ENCODE assay signal across 8 cellular contexts in the genomic region with DNA sequence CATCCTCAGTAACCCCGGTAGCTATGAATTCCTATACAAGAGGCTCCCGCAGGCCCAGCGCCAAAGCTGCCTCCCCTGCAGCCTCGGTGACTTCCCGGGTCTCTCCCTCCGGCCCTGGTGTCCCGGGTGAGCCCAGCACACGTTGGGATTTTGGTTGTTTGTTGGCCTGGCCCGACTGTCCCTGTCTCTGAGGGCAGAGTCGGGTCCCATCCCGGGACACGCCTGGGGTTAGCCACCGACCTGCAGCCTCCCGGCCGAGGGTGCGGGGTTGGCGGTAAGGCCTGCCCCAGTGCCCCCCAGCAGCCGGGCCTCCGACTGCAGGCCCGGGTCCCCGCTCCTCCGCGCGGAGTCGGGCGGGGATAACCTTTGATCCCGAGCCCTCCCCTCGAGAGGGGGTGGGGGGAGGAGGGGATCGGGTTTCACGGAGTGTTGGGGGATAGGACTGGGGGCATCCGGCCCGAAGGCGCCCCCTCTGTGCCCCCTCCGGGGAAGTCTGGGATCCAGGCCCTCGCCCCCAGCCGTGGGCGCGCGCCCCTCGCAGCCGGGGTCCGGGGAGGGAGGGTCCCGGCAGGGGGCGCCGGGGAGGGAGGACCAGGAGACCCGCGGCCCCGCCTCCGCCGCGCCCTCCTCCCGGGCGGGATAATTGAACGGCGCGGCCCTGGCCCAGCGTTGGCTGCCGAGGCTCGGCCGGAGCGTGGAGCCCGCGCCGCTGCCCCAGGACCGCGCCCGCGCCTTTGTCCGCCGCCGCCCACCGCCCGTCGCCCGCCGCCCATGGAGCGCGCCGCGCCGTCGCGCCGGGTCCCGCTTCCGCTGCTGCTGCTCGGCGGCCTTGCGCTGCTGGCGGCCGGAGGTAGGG. TPM values are rescaled to one million over a fixed set of nuclear protein-coding genes. Genes with fewer than 3 reads are reported as not detected.
DNase-seq lines count a peak whose midpoint lies in the region; ATAC-seq and TF ChIP-seq lines count a peak whose summit lies in the region.

A gene with protein sequence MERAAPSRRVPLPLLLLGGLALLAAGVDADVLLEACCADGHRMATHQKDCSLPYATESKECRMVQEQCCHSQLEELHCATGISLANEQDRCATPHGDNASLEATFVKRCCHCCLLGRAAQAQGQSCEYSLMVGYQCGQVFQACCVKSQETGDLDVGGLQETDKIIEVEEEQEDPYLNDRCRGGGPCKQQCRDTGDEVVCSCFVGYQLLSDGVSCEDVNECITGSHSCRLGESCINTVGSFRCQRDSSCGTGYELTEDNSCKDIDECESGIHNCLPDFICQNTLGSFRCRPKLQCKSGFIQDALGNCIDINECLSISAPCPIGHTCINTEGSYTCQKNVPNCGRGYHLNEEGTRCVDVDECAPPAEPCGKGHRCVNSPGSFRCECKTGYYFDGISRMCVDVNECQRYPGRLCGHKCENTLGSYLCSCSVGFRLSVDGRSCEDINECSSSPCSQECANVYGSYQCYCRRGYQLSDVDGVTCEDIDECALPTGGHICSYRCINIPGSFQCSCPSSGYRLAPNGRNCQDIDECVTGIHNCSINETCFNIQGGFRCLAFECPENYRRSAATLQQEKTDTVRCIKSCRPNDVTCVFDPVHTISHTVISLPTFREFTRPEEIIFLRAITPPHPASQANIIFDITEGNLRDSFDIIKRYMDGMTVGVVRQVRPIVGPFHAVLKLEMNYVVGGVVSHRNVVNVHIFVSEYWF (plus strand): TSS at position 669 of the 856 bp plus-strand sequence. CDS start 103 bp downstream, at position 772.

- H3K27ac ChIP-seq in liver (ENCODE audit: low read depth in 1 of 2, low read length in 2 of 2), result no peak within 1 kb of the TSS
- H3K27ac ChIP-seq in temporal lobe (ENCODE audit: low read depth, low read length), result no peak within 1 kb of the TSS

- H3K4me1 ChIP-seq in liver (ENCODE audit: control insufficient read depth in 4 of 4, insufficient read depth in 4 of 4, low read length in 3 of 4), result peaks cover 2 to 8% (median 5%) of the 10 kb centered on the region in 4 donors

- no peaks in the 10 kb centered on the region for H3K36me3 ChIP-seq in liver (ENCODE audit: control insufficient read depth in 4 of 4, insufficient read depth in 3 of 4, low read depth in 1 of 4, low read length in 3 of 4)

- H3K27me3 ChIP-seq in liver (ENCODE audit: control insufficient read depth in 4 of 4, insufficient read depth in 4 of 4, low read length in 3 of 4), result peaks cover 0 to 5% (median 1%) of the 10 kb centered on the region in 4 donors

- no peak for TF ChIP-seq RAD21 in liver (IDR thresholded peaks at IDR 0.05)

- no peak within 1 kb of the TSS for H3K9ac ChIP-seq in liver (ENCODE audit: low read depth in 1 of 2, low read length in 2 of 2)

- DNase-seq in AG08396 (ENCODE audit: low spot score) (peak; percentile 76), HuH-7 (ENCODE audit: low spot score) (peak; percentile 93), cerebellum (ENCODE audit: low spot score) (no peak), NCI-H524 treated with DMSO at 0.1 percent for 48 hours (lab: John Stamatoyannopoulos, UW) (no peak)

- ATAC-seq in HG03469 (IDR thresholded peaks at IDR 0.05; ENCODE audit: unreplicated experiment) (no peak), GM19452 (IDR thresholded peaks at IDR 0.05; ENCODE audit: unreplicated experiment) (no peak)

- TF ChIP-seq CTCF in liver (IDR thresholded peaks at IDR 0.05; ENCODE audit: low read depth, low read length, missing input control), result no peak

- peak within 1 kb of the TSS in 2 of 3 donors; percentile 11 to 57 for H3K4me3 ChIP-seq in liver (ENCODE audit: low read depth in 1 of 3, low read length in 3 of 3)

- no peaks in the 10 kb centered on the region for H3K9me3 ChIP-seq in liver (ENCODE audit: control insufficient read depth in 4 of 4, low read length in 3 of 4)

- WGBS in liver, result 4% methylated on average over 91 of the region's 91 CpGs

TF ChIP-seq in liver, 16 proteins besides CTCF, POLR2A, EP300 and RAD21:
- TF ChIP-seq EGR1 (IDR thresholded peaks at IDR 0.05; ENCODE audit: low read depth in 2 of 2), result no peak
- TF ChIP-seq JUND (IDR thresholded peaks at IDR 0.05), result no peak
- no peak for TF ChIP-seq ZBTB33 (IDR thresholded peaks at IDR 0.05)
- TF ChIP-seq TAF1 (conservative IDR thresholded peaks at IDR 0.05), result no peak
- TF ChIP-seq FOXA1 (IDR thresholded peaks at IDR 0.05), result no peak
- no peak for TF ChIP-seq SP1 (IDR thresholded peaks at IDR 0.05)
- TF ChIP-seq HNF4G (IDR thresholded peaks at IDR 0.05), result no peak
- no peak for TF ChIP-seq MAX (IDR thresholded peaks at IDR 0.05)
- TF ChIP-seq ATF3 (IDR thresholded peaks at IDR 0.05), result no peak
- TF ChIP-seq RXRA (IDR thresholded peaks at IDR 0.05), result no peak
- no peak for TF ChIP-seq GABPA (IDR thresholded peaks at IDR 0.05 in 1 of 2, conservative IDR thresholded peaks at IDR 0.05 in 1 of 2)
- no peak for TF ChIP-seq NR2F2 (IDR thresholded peaks at IDR 0.05)
- TF ChIP-seq FOXA2 (IDR thresholded peaks at IDR 0.05), result no peak
- TF ChIP-seq, protein P1, sequence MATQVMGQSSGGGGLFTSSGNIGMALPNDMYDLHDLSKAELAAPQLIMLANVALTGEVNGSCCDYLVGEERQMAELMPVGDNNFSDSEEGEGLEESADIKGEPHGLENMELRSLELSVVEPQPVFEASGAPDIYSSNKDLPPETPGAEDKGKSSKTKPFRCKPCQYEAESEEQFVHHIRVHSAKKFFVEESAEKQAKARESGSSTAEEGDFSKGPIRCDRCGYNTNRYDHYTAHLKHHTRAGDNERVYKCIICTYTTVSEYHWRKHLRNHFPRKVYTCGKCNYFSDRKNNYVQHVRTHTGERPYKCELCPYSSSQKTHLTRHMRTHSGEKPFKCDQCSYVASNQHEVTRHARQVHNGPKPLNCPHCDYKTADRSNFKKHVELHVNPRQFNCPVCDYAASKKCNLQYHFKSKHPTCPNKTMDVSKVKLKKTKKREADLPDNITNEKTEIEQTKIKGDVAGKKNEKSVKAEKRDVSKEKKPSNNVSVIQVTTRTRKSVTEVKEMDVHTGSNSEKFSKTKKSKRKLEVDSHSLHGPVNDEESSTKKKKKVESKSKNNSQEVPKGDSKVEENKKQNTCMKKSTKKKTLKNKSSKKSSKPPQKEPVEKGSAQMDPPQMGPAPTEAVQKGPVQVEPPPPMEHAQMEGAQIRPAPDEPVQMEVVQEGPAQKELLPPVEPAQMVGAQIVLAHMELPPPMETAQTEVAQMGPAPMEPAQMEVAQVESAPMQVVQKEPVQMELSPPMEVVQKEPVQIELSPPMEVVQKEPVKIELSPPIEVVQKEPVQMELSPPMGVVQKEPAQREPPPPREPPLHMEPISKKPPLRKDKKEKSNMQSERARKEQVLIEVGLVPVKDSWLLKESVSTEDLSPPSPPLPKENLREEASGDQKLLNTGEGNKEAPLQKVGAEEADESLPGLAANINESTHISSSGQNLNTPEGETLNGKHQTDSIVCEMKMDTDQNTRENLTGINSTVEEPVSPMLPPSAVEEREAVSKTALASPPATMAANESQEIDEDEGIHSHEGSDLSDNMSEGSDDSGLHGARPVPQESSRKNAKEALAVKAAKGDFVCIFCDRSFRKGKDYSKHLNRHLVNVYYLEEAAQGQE (IDR thresholded peaks at IDR 0.05), result no peak
- TF ChIP-seq YY1 (IDR thresholded peaks at IDR 0.05), result no peak
- TF ChIP-seq HNF4A (conservative IDR thresholded peaks at IDR 0.05), result no peak

RNA-seq across cellular contexts. Expression of the gene that starts here (rescaled TPM):
- total RNA-seq in cerebellum (45.0 TPM), liver (1 to 10 TPM; 4.3 to 8.3 TPM), temporal lobe (39.3 TPM)
- polyA plus RNA-seq in liver, result 1 to 10 TPM; 2.2 to 9.3 TPM

Comparison
In these comparisons a context has a peak if more than half of its experiments do, and no peak if none do; other contexts are left out.
1. DNase-seq: peak in AG08396 (single experiment) and HuH-7 (single experiment); none in cerebellum (single experiment) and NCI-H524 treated with DMSO at 0.1 percent for 48 hours (single experiment).